ENCODE assay signal across 8 cellular contexts in genomic region chr3:52246728-52247454, GRCh38.
DNase-seq lines count a peak whose midpoint lies in the region; ATAC-seq and TF ChIP-seq lines count a peak whose summit lies in the region.

No MANE protein-coding gene starts in this region.

- no peak for ATAC-seq in HG02588 (IDR thresholded peaks at IDR 0.05; ENCODE audit: unreplicated experiment)
- no peak for ATAC-seq in HG02852 (IDR thresholded peaks at IDR 0.05; ENCODE audit: unreplicated experiment)
- no peak for ATAC-seq in HG02678 (IDR thresholded peaks at IDR 0.05; ENCODE audit: unreplicated experiment)

- no peak overlapping the region for H3K27ac Mint-ChIP-seq in nephron progenitor cell

- peak overlapping the region; percentile 79 to 96 for H3K27ac ChIP-seq in coronary artery

- peak overlapping the region; percentile 86 for H3K4me3 ChIP-seq in coronary artery

- H3K4me1 Mint-ChIP-seq in nephron progenitor cell = peaks cover 6% of the 10 kb centered on the region

- H3K4me3 Mint-ChIP-seq in nephron progenitor cell = peak overlapping the region; percentile 42

- peaks cover 7% of the 10 kb centered on the region for H3K9me3 Mint-ChIP-seq in nephron progenitor cell

- peaks cover 5% of the 10 kb centered on the region for H3K36me3 Mint-ChIP-seq in nephron progenitor cell (ENCODE audit: low read depth)

- DNase-seq in AML-193 (lab: John Stamatoyannopoulos, UW) (peak; percentile 78), NOMO-1 treated with DMSO at 0.1 percent for 48 hours (lab: John Stamatoyannopoulos, UW; ENCODE audit: unreplicated experiment) (peak; percentile 56), coronary artery (ENCODE audit: low spot score) (no peak), nephron progenitor cell (no peak), AG08395 (ENCODE audit: low spot score) (no peak)

- TF ChIP-seq CTCF in coronary artery (IDR thresholded peaks at IDR 0.05) (no peak), nephron progenitor cell (IDR thresholded peaks at IDR 0.05) (no peak)

- H3K27me3 Mint-ChIP-seq in nephron progenitor cell (ENCODE audit: low read depth, poor library complexity) = peaks cover 53% of the 10 kb centered on the region

Comparison
In these comparisons a context has a peak if more than half of its experiments do, and no peak if none do; other contexts are left out.
1. DNase-seq: peak in AML-193 (2 of 2) and NOMO-1 treated with DMSO at 0.1 percent for 48 hours (single experiment); none in coronary artery (single experiment), nephron progenitor cell (single experiment) and AG08395 (single experiment).